In the genomic region with DNA sequence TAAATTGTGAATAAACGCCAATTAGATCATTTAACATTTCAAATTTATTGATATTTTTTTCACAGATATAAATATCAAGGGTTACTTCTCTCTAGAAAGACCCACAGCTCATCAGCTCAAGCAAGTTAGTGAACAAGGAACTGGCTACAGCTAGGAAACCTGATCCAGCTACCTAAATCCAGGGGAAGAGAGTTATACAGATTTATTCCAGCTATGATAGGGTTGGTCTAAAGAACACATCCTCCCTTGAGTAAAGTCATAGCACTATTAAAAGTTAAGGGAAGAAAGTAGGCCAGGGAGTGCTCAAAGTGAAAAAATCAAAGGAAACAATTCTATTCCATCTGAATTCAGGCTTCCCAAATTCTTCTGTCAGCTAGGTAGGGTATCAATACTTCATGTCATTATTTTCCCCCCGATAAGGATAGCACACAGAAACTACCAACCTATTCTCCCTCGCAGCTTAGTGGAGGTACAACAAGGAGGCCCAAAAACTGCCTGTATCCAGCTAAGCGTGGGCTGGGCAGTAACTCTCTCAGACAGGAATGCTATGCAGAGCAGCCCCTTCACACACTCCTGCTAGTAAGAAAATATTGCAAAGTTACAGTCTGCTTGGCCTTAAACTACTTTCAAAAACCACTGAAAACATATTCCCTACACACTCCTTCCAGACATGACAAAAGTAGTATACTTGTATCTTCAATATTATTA, we compare ENCODE assay signal across 16 cellular contexts. TPM values are rescaled to one million over a fixed set of nuclear protein-coding genes. Genes with fewer than 3 reads are reported as not detected.
A peak's percentile ranks its signal among the peaks of the same experiment; 100 is the strongest.
DNase-seq lines count a peak whose midpoint lies in the region; ATAC-seq and TF ChIP-seq lines count a peak whose summit lies in the region.
"Had no signal": no experiment of that assay in that cellular context is flagged by ENCODE, and none has a peak within 500 bp of the region (broad histone marks: within the 10 kb centered on the region; RNA-seq: fewer than 3 reads in every experiment).

No MANE protein-coding gene starts in this region.

- peaks cover 20% of the 10 kb centered on the region for H3K4me1 Mint-ChIP-seq in activated T-cell treated with anti-CD3 and anti-CD28 coated beads, Interleukin-2, amount 50 U/mL, for 72 hours (ENCODE audit: low read depth)
- peaks cover 13% of the 10 kb centered on the region for H3K4me1 Mint-ChIP-seq in activated T-helper 17 cell treated with anti-CD3 and anti-CD28 coated beads, Interleukin-2, amount 50 U/mL, for 72 hours
- H3K4me1 Mint-ChIP-seq in nephron progenitor cell, result peaks cover 20% of the 10 kb centered on the region

- intact Hi-C loops in testis (cut with DNase I; ENCODE audit: low total_unique reads), result no loop called here
- intact Hi-C loops in left colon (cut with DNase I, micrococcal nuclease), result no loop called here

- peaks cover 0 to 2% of the 10 kb centered on the region in 2 donors for H3K9me3 Mint-ChIP-seq in activated T-cell treated with anti-CD3 and anti-CD28 coated beads, Interleukin-2, amount 50 U/mL, for 72 hours
- H3K9me3 Mint-ChIP-seq in activated T-helper 17 cell treated with anti-CD3 and anti-CD28 coated beads, Interleukin-2, amount 50 U/mL, for 72 hours, result no peaks in the 10 kb centered on the region
- H3K9me3 Mint-ChIP-seq in nephron progenitor cell, result peaks cover 16% of the 10 kb centered on the region

- TF ChIP-seq CTCF in nephron progenitor cell (IDR thresholded peaks at IDR 0.05) (no peak), testis (IDR thresholded peaks at IDR 0.05) (no peak)

- peaks cover 3 to 5% of the 10 kb centered on the region in 2 donors for H3K36me3 Mint-ChIP-seq in activated T-cell treated with anti-CD3 and anti-CD28 coated beads, Interleukin-2, amount 50 U/mL, for 72 hours (ENCODE audit: insufficient read depth in 2 of 2)
- H3K36me3 Mint-ChIP-seq in activated T-helper 17 cell treated with anti-CD3 and anti-CD28 coated beads, Interleukin-2, amount 50 U/mL, for 72 hours (ENCODE audit: low read depth), result no peaks in the 10 kb centered on the region
- H3K36me3 Mint-ChIP-seq in nephron progenitor cell (ENCODE audit: low read depth), result peaks cover 18% of the 10 kb centered on the region

- no peak overlapping the region for H3K9ac ChIP-seq in HUES6 (ENCODE audit: low read length)
- H3K9ac ChIP-seq: BLaER1 had no signal

- no peak for ATAC-seq in activated T-cell treated with anti-CD3 and anti-CD28 coated beads, Interleukin-2, amount 50 U/mL, for 72 hours (replicated peaks in 1 of 2)
- ATAC-seq in activated T-helper 17 cell treated with anti-CD3 and anti-CD28 coated beads, Interleukin-2, amount 50 U/mL, for 72 hours (replicated peaks), result no peak
- no peak for ATAC-seq in left colon
- no peak for ATAC-seq in GM18517 (IDR thresholded peaks at IDR 0.05; ENCODE audit: unreplicated experiment)
- ATAC-seq: CD8-positive, alpha-beta T cell had no signal

- TF ChIP-seq POLR2A in testis (IDR thresholded peaks at IDR 0.05), result no peak

- H3K27me3 Mint-ChIP-seq in activated T-cell treated with anti-CD3 and anti-CD28 coated beads, Interleukin-2, amount 50 U/mL, for 72 hours (ENCODE audit: low read depth), result no peaks in the 10 kb centered on the region
- no peaks in the 10 kb centered on the region for H3K27me3 Mint-ChIP-seq in activated T-helper 17 cell treated with anti-CD3 and anti-CD28 coated beads, Interleukin-2, amount 50 U/mL, for 72 hours
- no peaks in the 10 kb centered on the region for H3K27me3 Mint-ChIP-seq in nephron progenitor cell (ENCODE audit: low read depth, poor library complexity)

- peak overlapping the region; percentile 49 for H3K27ac Mint-ChIP-seq in activated T-cell treated with anti-CD3 and anti-CD28 coated beads, Interleukin-2, amount 50 U/mL, for 72 hours
- peak overlapping the region; percentile 26 for H3K27ac Mint-ChIP-seq in activated T-helper 17 cell treated with anti-CD3 and anti-CD28 coated beads, Interleukin-2, amount 50 U/mL, for 72 hours
- H3K27ac Mint-ChIP-seq in nephron progenitor cell, result peak overlapping the region; percentile 84
- H3K27ac Mint-ChIP-seq: CD8-positive, alpha-beta T cell had no signal

- H3K27ac ChIP-seq in HUES6 (ENCODE audit: low read depth, low read length), result peak overlapping the region; percentile 20; the same call in 1 of the 2 replicates
- H3K27ac ChIP-seq in testis, result no peak overlapping the region
- H3K27ac ChIP-seq: BLaER1, PC-9 had no signal

- no peak for DNase-seq in activated T-cell treated with anti-CD3 and anti-CD28 coated beads, Interleukin-2, amount 50 U/mL, for 72 hours
- DNase-seq in activated T-cell treated with anti-CD3 and anti-CD28 coated beads for 4 hours (no peak), nephron progenitor cell (no peak), testis (no peak), left colon (no peak)
- DNase-seq: CD8-positive, alpha-beta T cell; MV-4-11; NCI-H1417 treated with DMSO at 0.1 percent for 48 hours; NCI-H2029; NCI-H748 treated with DMSO at 0.1 percent for 48 hours had no signal

- H3K27me3 ChIP-seq in HUES6 (ENCODE audit: control insufficient read depth, insufficient read depth, low read length), result no peaks in the 10 kb centered on the region
- H3K27me3 ChIP-seq in testis, result no peaks in the 10 kb centered on the region
- H3K27me3 ChIP-seq: BLaER1 had no signal

- H3K4me3 Mint-ChIP-seq in activated T-cell treated with anti-CD3 and anti-CD28 coated beads, Interleukin-2, amount 50 U/mL, for 72 hours, result no peak overlapping the region
- no peak overlapping the region for H3K4me3 Mint-ChIP-seq in activated T-helper 17 cell treated with anti-CD3 and anti-CD28 coated beads, Interleukin-2, amount 50 U/mL, for 72 hours
- H3K4me3 Mint-ChIP-seq in nephron progenitor cell, result no peak overlapping the region
- H3K4me3 Mint-ChIP-seq: CD8-positive, alpha-beta T cell had no signal

- H3K4me1 ChIP-seq in HUES6 (ENCODE audit: control insufficient read depth, insufficient read depth, low read length) (peaks cover 27% of the 10 kb centered on the region; the same call in 1 of the 2 replicates), testis (no peaks in the 10 kb centered on the region)

- H3K4me3 ChIP-seq in HUES6 (ENCODE audit: low read depth, low read length), result no peak overlapping the region
- H3K4me3 ChIP-seq in testis, result no peak overlapping the region
- H3K4me3 ChIP-seq: BLaER1, HAP-1, PC-9 had no signal

- H3K36me3 ChIP-seq in HUES6 (ENCODE audit: control insufficient read depth, insufficient read depth, low read length) (no peaks in the 10 kb centered on the region; the same call in none of the 2 replicates), testis (ENCODE audit: low read depth, missing control alignments) (no peaks in the 10 kb centered on the region)
- H3K36me3 ChIP-seq: HAP-1 had no signal

- H3K9me3 ChIP-seq in HUES6 (ENCODE audit: control insufficient read depth, insufficient read depth, low read depth, low read length) (peaks cover 6% of the 10 kb centered on the region; the same call in 1 of the 2 replicates), testis (no peaks in the 10 kb centered on the region)
- H3K9me3 ChIP-seq: HAP-1 had no signal

- 75 to 88% methylated on average over 4 of the region's 4 CpGs for WGBS in testis, 2 donors

RNA-seq across cellular contexts. Expression of gene DCUN1D1, which starts 43.9 kb away (rescaled TPM):
- 10 to 100 TPM; 43.6 to 44.6 TPM for total RNA-seq in activated T-cell treated with anti-CD3 and anti-CD28 coated beads, Interleukin-2, amount 50 U/mL, for 72 hours
- 10 to 100 TPM; 37.0 to 59.5 TPM for total RNA-seq in activated T-helper 17 cell treated with anti-CD3 and anti-CD28 coated beads, Interleukin-2, amount 50 U/mL, for 72 hours
- total RNA-seq in testis, result 100 to 1,000 TPM in 1 of 2 donors, 10 to 100 TPM in 1; 72.8 to 270 TPM
- polyA plus RNA-seq in testis (ENCODE audit: insufficient read depth, low read depth, low replicate concordance), result 346 TPM
- total RNA-seq in left colon, result 10 to 100 TPM; 44.0 to 52.6 TPM

Comparison
In these comparisons a context has a peak if more than half of its experiments do, and no peak if none do; other contexts are left out.
1. H3K27ac Mint-ChIP-seq: peak in every context shown above with its lines; median percentile 84 in nephron progenitor cell; 49 in activated T-cell treated with anti-CD3 and anti-CD28 coated beads, Interleukin-2, amount 50 U/mL, for 72 hours; 26 in activated T-helper 17 cell treated with anti-CD3 and anti-CD28 coated beads, Interleukin-2, amount 50 U/mL, for 72 hours.